ENCODE assay signal across 22 cellular contexts in the genomic region with DNA sequence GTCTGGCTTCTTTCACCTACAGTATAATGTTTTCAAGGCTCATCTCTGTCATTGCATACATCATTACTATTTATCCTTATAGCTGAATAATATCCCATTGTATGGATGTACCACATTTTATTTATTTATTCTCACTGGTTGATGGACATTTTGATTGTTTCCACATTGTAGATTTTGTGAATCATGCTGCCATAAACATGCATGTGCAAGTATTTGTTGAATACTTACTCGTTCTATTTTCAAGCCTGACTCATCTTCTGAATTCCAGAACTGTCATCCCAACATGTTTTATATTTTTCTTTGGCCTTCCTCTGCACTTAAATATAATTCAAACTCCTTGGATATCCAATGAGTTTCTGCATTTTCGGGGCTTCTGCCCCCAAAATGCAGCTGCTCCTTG.
DNase-seq lines count a peak whose midpoint lies in the region; ATAC-seq and TF ChIP-seq lines count a peak whose summit lies in the region.
"Had no signal": no experiment of that assay in that cellular context is flagged by ENCODE, and none has a peak within 500 bp of the region (broad histone marks: within the 10 kb centered on the region; RNA-seq: fewer than 3 reads in every experiment).

No MANE protein-coding gene starts in this region.

- no peaks in the 10 kb centered on the region for H3K27me3 ChIP-seq in SK-N-SH (ENCODE audit: insufficient read depth)
- no peaks in the 10 kb centered on the region for H3K27me3 ChIP-seq in RWPE2 (ENCODE audit: insufficient read depth, poor library complexity, severe bottlenecking)
- H3K27me3 ChIP-seq: esophagus squamous epithelium, pancreas, stomach had no signal

- peaks cover 5% of the 10 kb centered on the region for H3F3A ChIP-seq in SK-N-SH (replicated peaks; ENCODE audit: insufficient read depth)

- CTCF ChIA-PET in SK-N-SH (lab: Yijun Ruan, JAX): no interaction called here

- DNase-seq in SK-N-SH (no peak), RWPE2 (ENCODE audit: low spot score) (no peak), fibroblast of gingiva (ENCODE audit: low read depth) (peak; percentile 40), RPMI8226 (no peak), ureter (ENCODE audit: low spot score) (no peak)
- no peak for DNase-seq in stimulated activated naive CD8-positive, alpha-beta T cell treated with anti-CD3 and anti-CD28 coated beads, Interleukin-15, Interleukin-2, amounts not matched to agents 100 U/mL and 50 U/mL, for 24 hours
- DNase-seq: activated CD4-positive, alpha-beta T cell treated with anti-CD3 and anti-CD28 coated beads for 4 hours; activated CD8-positive, alpha-beta memory T cell treated with anti-CD3 and anti-CD28 coated beads, Interleukin-2, amount 10 ng/mL, durations not matched to agents 7 days and 5 days; C1 segment of cervical spinal cord; dorsolateral prefrontal cortex; esophagus squamous epithelium; GF-D8; islet precursor cell; KBM-7; NCI-H2029; NCI-H446 treated with DMSO at 0.1 percent for 48 hours; pancreas; stomach had no signal

- POLR2A ChIA-PET in SK-N-SH (lab: Yijun Ruan, JAX): no interaction called here

- H3K36me3 ChIP-seq in SK-N-SH (replicated peaks in 1 of 2; ENCODE audit: control insufficient read depth in 1 of 2, insufficient read depth in 2 of 2, low read length in 1 of 2): no peaks in the 10 kb centered on the region
- no peaks in the 10 kb centered on the region for H3K36me3 ChIP-seq in RWPE2 (ENCODE audit: low read depth)
- H3K36me3 ChIP-seq: esophagus squamous epithelium, pancreas, stomach had no signal

- no peak overlapping the region for H3K4me2 ChIP-seq in SK-N-SH

- no peaks in the 10 kb centered on the region for H3K79me2 ChIP-seq in SK-N-SH (ENCODE audit: insufficient read depth)

- 3% methylated on average over 2 of the region's 2 CpGs for WGBS in SK-N-SH (ENCODE audit: low lambda C conversion rate)

- H2AFZ ChIP-seq in SK-N-SH (ENCODE audit: low read depth): no peak overlapping the region

- no peak for TF ChIP-seq CTCF in SK-N-SH (IDR thresholded peaks at IDR 0.05)
- no peak for TF ChIP-seq CTCF in RWPE2 (IDR thresholded peaks at IDR 0.05; ENCODE audit: poor library complexity, severe bottlenecking)

- H3K4me1 ChIP-seq in SK-N-SH (ENCODE audit: control insufficient read depth in 1 of 2, insufficient read depth in 2 of 2, low read depth in 1 of 2, low read length in 1 of 2) (peaks cover 0 to 7% of the 10 kb centered on the region in 2 experiments; a peak in 1 of 4 replicates), RWPE2 (ENCODE audit: insufficient read depth, poor library complexity, severe bottlenecking) (peaks cover 19% of the 10 kb centered on the region)
- H3K4me1 ChIP-seq: pancreas had no signal

- no peak overlapping the region for H3K4me3 ChIP-seq in SK-N-SH (ENCODE audit: low read depth in 2 of 2, low read length in 1 of 2)
- H3K4me3 ChIP-seq in RWPE2 (ENCODE audit: severe bottlenecking): no peak overlapping the region
- H3K4me3 ChIP-seq: dorsolateral prefrontal cortex, esophagus squamous epithelium, lung, pancreas, stomach had no signal

- no peaks in the 10 kb centered on the region for H3K9me3 ChIP-seq in SK-N-SH
- H3K9me3 ChIP-seq in RWPE2 (ENCODE audit: severe bottlenecking): no peaks in the 10 kb centered on the region
- H3K9me3 ChIP-seq: esophagus squamous epithelium, pancreas had no signal

- no peaks in the 10 kb centered on the region for H3K9me2 ChIP-seq in SK-N-SH

- no peak for TF ChIP-seq RAD21 in SK-N-SH (IDR thresholded peaks at IDR 0.05; ENCODE audit: low read length)

- ATAC-seq in SK-N-SH treated with all-trans-retinoic acid at 6 μM for 48 hours: no peak
- peak; percentile 64 for ATAC-seq in RWPE2 (ENCODE audit: low read depth)
- no peak for ATAC-seq in GM19023 (IDR thresholded peaks at IDR 0.05; ENCODE audit: unreplicated experiment)
- ATAC-seq in stimulated activated naive CD8-positive, alpha-beta T cell treated with anti-CD3 and anti-CD28 coated beads, Interleukin-15, Interleukin-2, amounts not matched to agents 100 U/mL and 50 U/mL, for 24 hours: no peak
- ATAC-seq: activated CD8-positive, alpha-beta memory T cell treated with anti-CD3 and anti-CD28 coated beads, Interleukin-2, amount 10 ng/mL, durations not matched to agents 7 days and 5 days; pancreas had no signal

- no peak overlapping the region for H3K9ac ChIP-seq in SK-N-SH

- H3K27ac ChIP-seq in SK-N-SH (ENCODE audit: low read depth in 2 of 2, low read length in 1 of 2) (peak overlapping the region in 1 of 2 experiments; percentile 71; a peak in 2 of 4 replicates), RWPE2 (ENCODE audit: poor library complexity, severe bottlenecking) (peak overlapping the region; percentile 90)
- H3K27ac ChIP-seq: 22Rv1, dorsolateral prefrontal cortex, pancreas, stomach had no signal

- TF ChIP-seq EP300 in SK-N-SH (IDR thresholded peaks at IDR 0.05; ENCODE audit: borderline replicate concordance in 1 of 2, low read depth in 1 of 2, low read length in 1 of 2): 0 out of 4 replicates have a peak, but pooled peaks of 1 of the 2 experiments have one; percentile 19

- H4K20me1 ChIP-seq in SK-N-SH (ENCODE audit: insufficient read depth): no peaks in the 10 kb centered on the region

TF ChIP-seq in SK-N-SH, 30 proteins besides CTCF, POLR2A, EP300 and RAD21 (continues in another document):
- TF ChIP-seq MEF2A (IDR thresholded peaks at IDR 0.05; ENCODE audit: borderline replicate concordance, low read depth): no peak
- TF ChIP-seq, protein P1, sequence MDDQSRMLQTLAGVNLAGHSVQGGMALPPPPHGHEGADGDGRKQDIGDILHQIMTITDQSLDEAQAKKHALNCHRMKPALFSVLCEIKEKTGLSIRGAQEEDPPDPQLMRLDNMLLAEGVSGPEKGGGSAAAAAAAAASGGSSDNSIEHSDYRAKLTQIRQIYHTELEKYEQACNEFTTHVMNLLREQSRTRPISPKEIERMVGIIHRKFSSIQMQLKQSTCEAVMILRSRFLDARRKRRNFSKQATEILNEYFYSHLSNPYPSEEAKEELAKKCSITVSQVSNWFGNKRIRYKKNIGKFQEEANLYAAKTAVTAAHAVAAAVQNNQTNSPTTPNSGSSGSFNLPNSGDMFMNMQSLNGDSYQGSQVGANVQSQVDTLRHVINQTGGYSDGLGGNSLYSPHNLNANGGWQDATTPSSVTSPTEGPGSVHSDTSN (IDR thresholded peaks at IDR 0.05): peak; percentile 57
- TF ChIP-seq TCF12 (IDR thresholded peaks at IDR 0.05): peak; percentile 75
- TF ChIP-seq FOSL2 (IDR thresholded peaks at IDR 0.05; ENCODE audit: borderline replicate concordance, low read depth): peak; percentile 34; the same call in 1 of the 2 replicates
- TF ChIP-seq POLR2AphosphoS5 (IDR thresholded peaks at IDR 0.05; ENCODE audit: low read depth, low read length): no peak

TF ChIP-seq in SK-N-SH treated with all-trans-retinoic acid at 6 μM for 48 hours, 23 proteins besides CTCF, POLR2A, EP300 and RAD21 (continues in another document):
- TF ChIP-seq SNAI2 (CRISPR knock-in tag; IDR thresholded peaks at IDR 0.05) (no peak), TCF4 (CRISPR knock-in tag; IDR thresholded peaks at IDR 0.05; ENCODE audit: borderline replicate concordance) (no peak), GLIS3 (CRISPR knock-in tag; IDR thresholded peaks at IDR 0.05) (no peak), RARB (CRISPR knock-in tag; IDR thresholded peaks at IDR 0.05) (no peak), ZFP3 (CRISPR knock-in tag; IDR thresholded peaks at IDR 0.05) (no peak), ISL1 (CRISPR knock-in tag; IDR thresholded peaks at IDR 0.05) (no peak), ESRRG (CRISPR knock-in tag; IDR thresholded peaks at IDR 0.05) (no peak), BACH2 (CRISPR knock-in tag; IDR thresholded peaks at IDR 0.05; ENCODE audit: borderline replicate concordance) (no peak)
- TF ChIP-seq, protein P2, sequence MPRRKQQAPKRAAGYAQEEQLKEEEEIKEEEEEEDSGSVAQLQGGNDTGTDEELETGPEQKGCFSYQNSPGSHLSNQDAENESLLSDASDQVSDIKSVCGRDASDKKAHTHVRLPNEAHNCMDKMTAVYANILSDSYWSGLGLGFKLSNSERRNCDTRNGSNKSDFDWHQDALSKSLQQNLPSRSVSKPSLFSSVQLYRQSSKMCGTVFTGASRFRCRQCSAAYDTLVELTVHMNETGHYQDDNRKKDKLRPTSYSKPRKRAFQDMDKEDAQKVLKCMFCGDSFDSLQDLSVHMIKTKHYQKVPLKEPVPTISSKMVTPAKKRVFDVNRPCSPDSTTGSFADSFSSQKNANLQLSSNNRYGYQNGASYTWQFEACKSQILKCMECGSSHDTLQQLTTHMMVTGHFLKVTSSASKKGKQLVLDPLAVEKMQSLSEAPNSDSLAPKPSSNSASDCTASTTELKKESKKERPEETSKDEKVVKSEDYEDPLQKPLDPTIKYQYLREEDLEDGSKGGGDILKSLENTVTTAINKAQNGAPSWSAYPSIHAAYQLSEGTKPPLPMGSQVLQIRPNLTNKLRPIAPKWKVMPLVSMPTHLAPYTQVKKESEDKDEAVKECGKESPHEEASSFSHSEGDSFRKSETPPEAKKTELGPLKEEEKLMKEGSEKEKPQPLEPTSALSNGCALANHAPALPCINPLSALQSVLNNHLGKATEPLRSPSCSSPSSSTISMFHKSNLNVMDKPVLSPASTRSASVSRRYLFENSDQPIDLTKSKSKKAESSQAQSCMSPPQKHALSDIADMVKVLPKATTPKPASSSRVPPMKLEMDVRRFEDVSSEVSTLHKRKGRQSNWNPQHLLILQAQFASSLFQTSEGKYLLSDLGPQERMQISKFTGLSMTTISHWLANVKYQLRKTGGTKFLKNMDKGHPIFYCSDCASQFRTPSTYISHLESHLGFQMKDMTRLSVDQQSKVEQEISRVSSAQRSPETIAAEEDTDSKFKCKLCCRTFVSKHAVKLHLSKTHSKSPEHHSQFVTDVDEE (CRISPR knock-in tag; IDR thresholded peaks at IDR 0.05): no peak
- TF ChIP-seq, protein P3, sequence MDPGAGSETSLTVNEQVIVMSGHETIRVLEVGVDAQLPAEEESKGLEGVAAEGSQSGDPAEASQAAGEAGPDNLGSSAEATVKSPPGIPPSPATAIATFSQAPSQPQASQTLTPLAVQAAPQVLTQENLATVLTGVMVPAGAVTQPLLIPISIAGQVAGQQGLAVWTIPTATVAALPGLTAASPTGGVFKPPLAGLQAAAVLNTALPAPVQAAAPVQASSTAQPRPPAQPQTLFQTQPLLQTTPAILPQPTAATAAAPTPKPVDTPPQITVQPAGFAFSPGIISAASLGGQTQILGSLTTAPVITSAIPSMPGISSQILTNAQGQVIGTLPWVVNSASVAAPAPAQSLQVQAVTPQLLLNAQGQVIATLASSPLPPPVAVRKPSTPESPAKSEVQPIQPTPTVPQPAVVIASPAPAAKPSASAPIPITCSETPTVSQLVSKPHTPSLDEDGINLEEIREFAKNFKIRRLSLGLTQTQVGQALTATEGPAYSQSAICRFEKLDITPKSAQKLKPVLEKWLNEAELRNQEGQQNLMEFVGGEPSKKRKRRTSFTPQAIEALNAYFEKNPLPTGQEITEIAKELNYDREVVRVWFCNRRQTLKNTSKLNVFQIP (CRISPR knock-in tag; IDR thresholded peaks at IDR 0.05; ENCODE audit: borderline replicate concordance, low read depth): no peak
